ENCODE assay signal across 22 cellular contexts in the genomic region with DNA sequence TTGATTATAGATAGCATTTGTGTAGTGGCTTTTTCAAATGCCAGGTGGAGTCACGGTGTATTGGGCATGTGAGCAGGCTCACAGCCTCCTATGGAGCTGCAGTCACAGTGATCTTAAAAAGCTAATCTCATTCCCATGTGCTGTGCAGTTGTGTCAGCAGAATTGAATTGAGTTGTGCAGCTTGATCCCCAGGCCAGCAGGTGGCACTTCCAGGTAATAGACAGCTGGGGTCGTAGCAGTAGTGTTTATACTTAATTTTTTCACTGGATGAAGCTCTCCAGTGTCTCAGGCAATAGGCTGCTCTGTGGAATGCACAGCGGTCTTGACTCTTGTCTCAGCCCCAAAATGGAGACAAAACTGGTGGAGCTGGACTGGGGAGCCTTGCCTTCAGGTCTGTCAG.
DNase-seq lines count a peak whose midpoint lies in the region; ATAC-seq and TF ChIP-seq lines count a peak whose summit lies in the region.
"Had no signal": no experiment of that assay in that cellular context is flagged by ENCODE, and none has a peak within 500 bp of the region (broad histone marks: within the 10 kb centered on the region; RNA-seq: fewer than 3 reads in every experiment).

No MANE protein-coding gene starts in this region.

- no peak for TF ChIP-seq POLR2A in sigmoid colon (IDR thresholded peaks at IDR 0.05)

- H3K4me3 ChIP-seq in sigmoid colon: no peak overlapping the region
- H3K4me3 ChIP-seq: BLaER1 treated with 17β-estradiol and CSF1 and Interleukin-3, amounts not matched to agents 10 nM and 100 nM; coronary artery; HAP-1; PC-9 had no signal

- H3K27ac ChIP-seq in C4-2B (no peak overlapping the region), sigmoid colon (no peak overlapping the region)
- H3K27ac ChIP-seq: BLaER1 treated with 17β-estradiol and CSF1 and Interleukin-3, amounts not matched to agents 10 nM and 100 nM; coronary artery; PC-9 had no signal

- H3K36me3 ChIP-seq in sigmoid colon: no peaks in the 10 kb centered on the region
- H3K36me3 ChIP-seq: BLaER1 treated with 17β-estradiol and CSF1 and Interleukin-3, amounts not matched to agents 10 nM and 100 nM; HAP-1 had no signal

- no peak for TF ChIP-seq EP300 in sigmoid colon (IDR thresholded peaks at IDR 0.05)

- H3K4me1 ChIP-seq in sigmoid colon: no peaks in the 10 kb centered on the region
- H3K4me1 ChIP-seq: BLaER1 treated with 17β-estradiol and CSF1 and Interleukin-3, amounts not matched to agents 10 nM and 100 nM; HAP-1 had no signal

- H3K9me3 ChIP-seq in sigmoid colon: no peaks in the 10 kb centered on the region
- H3K9me3 ChIP-seq: HAP-1 had no signal

- 60 to 68% methylated on average over 3 of the region's 3 CpGs for WGBS in sigmoid colon, 2 donors

- ATAC-seq in HG03280 (IDR thresholded peaks at IDR 0.05; ENCODE audit: unreplicated experiment) (no peak), GM18907 (IDR thresholded peaks at IDR 0.05; ENCODE audit: unreplicated experiment) (no peak)
- ATAC-seq: activated CD4-positive, alpha-beta T cell treated with anti-CD3 and anti-CD28 coated beads for 36 hours; left colon had no signal

- DNase-seq in HT-29 (ENCODE audit: low spot score) (peak; percentile 22), NCI-H748 treated with DMSO at 0.1 percent for 48 hours (lab: John Stamatoyannopoulos, UW) (peak; percentile 6), iPS-NIHi11 (ENCODE audit: low spot score) (peak; percentile 4), NCI-H187 treated with DMSO at 0.1 percent for 48 hours (lab: John Stamatoyannopoulos, UW) (no peak), sigmoid colon (no peak)
- DNase-seq: activated CD4-positive, alpha-beta T cell treated with anti-CD3 and anti-CD28 coated beads for 36 hours; activated CD8-positive, alpha-beta memory T cell treated with anti-CD3 and anti-CD28 coated beads for 24 hours; activated naive CD4-positive, alpha-beta T cell treated with anti-CD3 and anti-CD28 coated beads, Interleukin-2, amount 10 ng/mL, durations not matched to agents 7 days and 5 days; activated T-cell treated with anti-CD3 and anti-CD28 coated beads, Interleukin-2, amount 50 U/mL, for 48 hours; amygdala; Calu3; Karpas-422; left colon; NCI-H774; PC-9; SHP77 treated with DMSO at 0.1 percent for 48 hours had no signal

- H3K27me3 ChIP-seq in sigmoid colon: no peaks in the 10 kb centered on the region

- TF ChIP-seq CTCF in C4-2B (conservative IDR thresholded peaks at IDR 0.05): peak; percentile 35
- no peak for TF ChIP-seq CTCF in sigmoid colon (IDR thresholded peaks at IDR 0.05)

- intact Hi-C loops in sigmoid colon (cut with DNase I): no loop called here

Comparison
In these comparisons a context has a peak if more than half of its experiments do, and no peak if none do; other contexts are left out.
1. DNase-seq: peak in HT-29 (single experiment), NCI-H748 treated with DMSO at 0.1 percent for 48 hours (single experiment) and iPS-NIHi11 (single experiment); none in NCI-H187 treated with DMSO at 0.1 percent for 48 hours (single experiment) and sigmoid colon (single experiment).